In the genomic region with DNA sequence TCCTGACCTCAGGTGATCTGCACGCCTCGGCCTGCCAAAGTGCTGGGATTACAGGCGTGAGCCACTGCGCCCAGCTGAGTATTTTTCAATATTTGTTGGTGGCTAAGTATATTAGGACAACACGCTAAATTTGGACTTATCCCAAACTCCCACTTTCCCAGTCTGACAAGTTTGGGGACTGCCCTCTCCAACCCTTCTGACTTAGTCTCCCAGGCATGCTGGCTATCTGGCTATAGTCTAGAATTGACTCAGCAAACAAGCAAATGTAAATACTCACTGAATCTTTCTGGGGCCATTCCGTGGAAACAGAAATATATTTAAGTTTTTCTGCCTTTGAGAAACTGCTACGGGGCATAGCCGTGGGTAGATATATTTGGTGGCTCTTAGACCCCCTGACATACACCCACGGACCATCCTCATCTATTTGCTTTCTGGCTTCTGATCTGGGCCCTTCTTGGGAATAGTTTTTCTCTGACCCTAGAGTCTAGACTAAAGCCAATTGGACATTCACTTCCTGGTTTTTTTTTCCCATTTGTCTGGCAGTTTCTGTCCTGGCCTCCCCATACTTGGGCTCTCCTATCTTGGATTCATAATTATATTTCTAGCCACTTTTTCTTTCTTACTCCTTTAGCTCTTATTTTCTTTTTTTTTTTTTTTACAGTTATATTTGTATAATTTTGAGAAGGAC, we compare ENCODE assay signal across 24 cellular contexts. TPM values are rescaled to one million over a fixed set of nuclear protein-coding genes. Genes with fewer than 3 reads are reported as not detected.
DNase-seq lines count a peak whose midpoint lies in the region; ATAC-seq, FAIRE-seq and TF ChIP-seq lines count a peak whose summit lies in the region.
"Had no signal": no experiment of that assay in that cellular context is flagged by ENCODE, and none has a peak within 500 bp of the region (broad histone marks: within the 10 kb centered on the region; RNA-seq: fewer than 3 reads in every experiment).

No MANE protein-coding gene starts in this region.

- H3K9me3 Mint-ChIP-seq in HFFc6 = no peaks in the 10 kb centered on the region
- no peaks in the 10 kb centered on the region for H3K9me3 Mint-ChIP-seq in T-cell
- H3K9me3 Mint-ChIP-seq: CD8-positive, alpha-beta memory T cell; GM23338 had no signal

- no peak for DNase-seq in AG04450 (ENCODE audit: low read depth, low spot score)
- DNase-seq in HFFc6 = no peak
- DNase-seq in bronchial epithelial cell (ENCODE audit: low read depth) = peak; percentile 44
- DNase-seq in osteoblast (ENCODE audit: insufficient read length, low spot score, missing footprints) = no peak
- DNase-seq in NAMALWA (ENCODE audit: low spot score) = no peak
- DNase-seq in DMS79 treated with DMSO at 0.1 percent for 48 hours (lab: John Stamatoyannopoulos, UW) = no peak
- DNase-seq in T-cell = no peak
- DNase-seq: CD8-positive, alpha-beta memory T cell; GF-D8; KG1; MV-4-11; NCI-H1436 treated with DMSO at 0.1 percent for 48 hours; NCI-H2029; NCI-H345; NCI-H524 treated with DMSO at 0.1 percent for 48 hours had no signal

- H3K4me1 ChIP-seq in osteoblast (ENCODE audit: insufficient read depth, low read length) = no peaks in the 10 kb centered on the region
- H3K4me1 ChIP-seq: BLaER1 had no signal

- no peaks in the 10 kb centered on the region for H3K27me3 ChIP-seq in AG04450 (ENCODE audit: control insufficient read depth, insufficient read depth, low read length)
- H3K27me3 ChIP-seq in bronchial epithelial cell (ENCODE audit: control insufficient read depth, insufficient read depth, low read length) = no peaks in the 10 kb centered on the region
- H3K27me3 ChIP-seq in osteoblast (ENCODE audit: insufficient read depth, low read length) = no peaks in the 10 kb centered on the region
- H3K27me3 ChIP-seq: BLaER1 had no signal

- FAIRE-seq in bronchial epithelial cell (lab: Jason Lieb, UNC) = no peak
- FAIRE-seq: A204.1, GM19239, RCC 7860 had no signal

- peak overlapping the region; percentile 31; the same call in 1 of the 2 replicates for H3K27ac Mint-ChIP-seq in HFFc6
- no peak overlapping the region for H3K27ac Mint-ChIP-seq in T-cell
- H3K27ac Mint-ChIP-seq: CD8-positive, alpha-beta memory T cell; GM23338 had no signal

- H3K36me3 ChIP-seq in bronchial epithelial cell (ENCODE audit: control insufficient read depth, insufficient read depth, low read length) = no peaks in the 10 kb centered on the region
- H3K36me3 ChIP-seq in osteoblast (ENCODE audit: insufficient read depth, low read length) = no peaks in the 10 kb centered on the region
- H3K36me3 ChIP-seq: BLaER1 had no signal

- TF ChIP-seq CTCF in AG04450 (IDR thresholded peaks at IDR 0.05; ENCODE audit: low read depth, low read length) = no peak
- TF ChIP-seq CTCF in HFFc6 (IDR thresholded peaks at IDR 0.05) = no peak
- no peak for TF ChIP-seq CTCF in bronchial epithelial cell (IDR thresholded peaks at IDR 0.05; ENCODE audit: insufficient read depth, low read length, severe bottlenecking)
- no peak for TF ChIP-seq CTCF in osteoblast (IDR thresholded peaks at IDR 0.05; ENCODE audit: extremely low read depth, low read depth, low read length)

- H3K4me3 ChIP-seq in AG04450 (ENCODE audit: low read depth, low read length) (no peak overlapping the region), bronchial epithelial cell (ENCODE audit: low read depth, low read length) (no peak overlapping the region), osteoblast (ENCODE audit: insufficient read depth, low read length) (no peak overlapping the region)
- H3K4me3 ChIP-seq: BLaER1, GM23338, SK-N-MC had no signal

- ATAC-seq in HG02970 (IDR thresholded peaks at IDR 0.05; ENCODE audit: low FRiP score, unreplicated experiment) (no peak), T-cell (replicated peaks in 1 of 4) (no peak)
- ATAC-seq: GM23338, HCT116, Right ventricle myocardium inferior had no signal

- H2AFZ ChIP-seq in osteoblast (ENCODE audit: low read length) = peak overlapping the region; percentile 62
- H2AFZ ChIP-seq: GM23338 had no signal

- no peak overlapping the region for H3K4me2 ChIP-seq in osteoblast (ENCODE audit: insufficient read depth, low read length)
- H3K4me2 ChIP-seq: BLaER1, GM23338 had no signal

- H3K36me3 Mint-ChIP-seq in HFFc6 (ENCODE audit: low read depth) (no peaks in the 10 kb centered on the region), T-cell (no peaks in the 10 kb centered on the region)
- H3K36me3 Mint-ChIP-seq: CD8-positive, alpha-beta memory T cell had no signal

- H3K4me3 Mint-ChIP-seq in HFFc6 = no peak overlapping the region
- H3K4me3 Mint-ChIP-seq in T-cell = no peak overlapping the region
- H3K4me3 Mint-ChIP-seq: CD8-positive, alpha-beta memory T cell; GM23338 had no signal

- H3K27ac ChIP-seq in AG04450 (ENCODE audit: low read depth, low read length) (peak overlapping the region; percentile 21), osteoblast (ENCODE audit: low read depth, low read length) (no peak overlapping the region)
- H3K27ac ChIP-seq: BLaER1, SK-N-MC had no signal

- H4K20me1 ChIP-seq in osteoblast (ENCODE audit: insufficient read depth, low read length) = no peaks in the 10 kb centered on the region
- H4K20me1 ChIP-seq: BLaER1 had no signal

- POLR2A ChIA-PET in AG04450 (lab: Yijun Ruan, JAX) = interaction anchor here (0.5 kb wide), 1 partner anchor 1090 kb away, joined by 3 read pairs; the partner anchor contains the start of gene UBE2A
- POLR2A ChIA-PET in T-cell (lab: Charles Lee) = interaction anchor here in 1 of 2 donors (0.6 kb wide), 4 partner anchors 9 to 136 kb away, joined by 3 to 5 read pairs (median 4); no protein-coding TSS in a partner anchor

- no peaks in the 10 kb centered on the region for H3K79me2 ChIP-seq in osteoblast (ENCODE audit: insufficient read depth, low read length)

- H3K27me3 Mint-ChIP-seq in HFFc6 (ENCODE audit: insufficient read depth) (no peaks in the 10 kb centered on the region; the same call in 1 of the 2 replicates), T-cell (no peaks in the 10 kb centered on the region)

- H3K4me1 Mint-ChIP-seq in HFFc6 (ENCODE audit: low read depth) (peaks cover 6% of the 10 kb centered on the region; the same call in 1 of the 2 replicates), T-cell (no peaks in the 10 kb centered on the region)
- H3K4me1 Mint-ChIP-seq: CD8-positive, alpha-beta memory T cell; GM23338 had no signal

- H3K9me3 ChIP-seq in AG04450 (ENCODE audit: control insufficient read depth, insufficient read depth, low read length) (no peaks in the 10 kb centered on the region), osteoblast (ENCODE audit: low read depth, low read length) (no peaks in the 10 kb centered on the region)
- H3K9me3 ChIP-seq: BLaER1 had no signal

- CTCF ChIA-PET in AG04450 (lab: Charles Lee) (no interaction called here), T-cell (lab: Charles Lee) (interaction anchor here (0.7 to 1.2 kb wide), 3 partner anchors 10 to 115 kb away, joined by 3 to 6 read pairs (median 4); no protein-coding TSS in a partner anchor)

RNA-seq across cellular contexts. Expression of gene DOCK11, which starts 11.3 kb away (rescaled TPM):
- polyA plus RNA-seq in AG04450 (2011; rRNA removed) = 20.7 and 26.4 TPM in 2 replicates
- 17.2 and 28.4 TPM in 2 replicates for polyA minus RNA-seq in AG04450 (2011; rRNA and poly(A)+ RNA removed)
- total RNA-seq in HFFc6 (2021; fragmentation: NEBNext Ultra II Directional; extraction: Animal tissue kit (Norgen Biotek cat#: 25700)) = 10 to 100 TPM; 16.2 to 18.2 (median 17.7) TPM
- total RNA-seq in bronchial epithelial cell = 0.26 and 0.38 TPM in 2 replicates
- total RNA-seq in osteoblast = 26.4 and 29.5 TPM in 2 replicates
- total RNA-seq in T-cell = 100 to 1,000 TPM in 2 of 5 donors, 10 to 100 TPM in 3; 90.7 to 102 (median 94.5) TPM

Comparison
In these comparisons a context has a peak if more than half of its experiments do, and no peak if none do; other contexts are left out.
1. RNA of gene DOCK11, which starts 11.3 kb away (total RNA-seq): 90.7 to 102 TPM in T-cell, 26.4 to 29.5 TPM in osteoblast and 16.2 to 18.2 TPM in HFFc6; 0.26 to 0.38 TPM in bronchial epithelial cell; every median in the first group is over 10 times any median in the second.